In the genomic region with DNA sequence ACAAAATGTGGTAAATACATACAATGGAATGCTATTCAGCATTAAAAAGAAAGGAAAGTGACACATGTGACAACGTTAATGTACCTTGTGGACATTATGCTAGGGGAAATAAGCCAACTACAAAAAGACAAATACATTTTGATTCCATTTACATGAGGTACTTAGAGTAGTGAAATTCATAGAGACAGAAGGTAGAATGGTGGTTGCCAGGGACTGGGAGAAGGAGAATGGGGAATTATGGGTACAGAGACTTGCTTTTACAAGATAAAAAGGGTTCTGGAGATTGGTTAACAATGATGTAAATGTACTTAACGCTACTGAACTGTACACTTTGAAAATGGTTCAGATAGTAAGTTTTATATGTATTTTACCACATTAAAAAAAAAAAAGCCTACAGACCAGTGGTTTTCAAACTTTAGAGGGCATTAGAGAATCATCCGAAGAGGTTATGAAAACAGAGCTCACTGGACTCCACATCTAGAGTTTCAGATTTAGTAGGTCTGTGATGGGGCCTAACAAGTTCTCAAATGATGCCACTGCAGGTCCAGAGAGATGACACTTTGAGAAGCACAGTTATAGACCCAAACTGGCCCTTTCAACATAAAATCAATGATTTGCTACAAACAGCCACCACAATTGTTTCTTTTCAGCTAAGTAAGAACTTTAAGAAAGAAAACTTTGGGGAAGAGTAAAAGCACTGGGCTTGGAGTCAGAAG, we compare ENCODE assay signal across 31 cellular contexts. TPM values are rescaled to one million over a fixed set of nuclear protein-coding genes. Genes with fewer than 3 reads are reported as not detected.
DNase-seq lines count a peak whose midpoint lies in the region; ATAC-seq, FAIRE-seq and TF ChIP-seq lines count a peak whose summit lies in the region.
"Had no signal": no experiment of that assay in that cellular context is flagged by ENCODE, and none has a peak within 500 bp of the region (broad histone marks: within the 10 kb centered on the region; RNA-seq: fewer than 3 reads in every experiment).

No MANE protein-coding gene starts in this region.

- TF ChIP-seq CTCF in MCF 10A (IDR thresholded peaks at IDR 0.05; ENCODE audit: unreplicated experiment) (no peak), breast epithelium (IDR thresholded peaks at IDR 0.05) (no peak), keratinocyte (optimal IDR thresholded peaks at IDR 0.05 in 1 of 3, IDR thresholded peaks at IDR 0.05 in 1 of 3, conservative IDR thresholded peaks at IDR 0.05 in 1 of 3; ENCODE audit: extremely low read depth in 1 of 3, insufficient read depth in 2 of 3, low read length in 3 of 3) (no peak), ovary (IDR thresholded peaks at IDR 0.05) (no peak)

- H3K9me3 Mint-ChIP-seq in MCF 10A (ENCODE audit: unreplicated experiment): no peaks in the 10 kb centered on the region
- H3K9me3 Mint-ChIP-seq in naive thymus-derived CD4-positive, alpha-beta T cell: no peaks in the 10 kb centered on the region
- H3K9me3 Mint-ChIP-seq: CD4-positive, CD25-positive, alpha-beta regulatory T cell; H9; T-helper 2 cell treated with Interferon-gamma antibody and Interleukin-4, amounts not matched to agents 5 μg/mL and 100 μg/mL, for 36 hours had no signal

- no peaks in the 10 kb centered on the region for H4K20me1 ChIP-seq in keratinocyte (ENCODE audit: control insufficient read depth, extremely low read depth, insufficient read depth, low read length)

- TF ChIP-seq EP300 in ovary (IDR thresholded peaks at IDR 0.05): no peak

- no TSS peak for BruUV-seq in MCF 10A (replicated peaks; lab: Mats Ljungman, UMichigan)

- no peak for ATAC-seq in naive thymus-derived CD4-positive, alpha-beta T cell

- POLR2A ChIA-PET in MCF 10A (lab: Yijun Ruan, JAX): interaction anchor here (1.8 to 4.8 kb wide), 2 partner anchors 10 to 12 kb away, joined by 6 to 49 read pairs; partner anchors contain the start of genes ADCY10, DCAF6 and MPC2
- POLR2A ChIA-PET in naive thymus-derived CD4-positive, alpha-beta T cell (lab: Charles Lee): interaction anchor here (0.6 kb wide), 1 partner anchor 464 kb away, joined by 3 read pairs; no protein-coding TSS in a partner anchor

- no peaks in the 10 kb centered on the region for H3K27me3 ChIP-seq in breast epithelium
- H3K27me3 ChIP-seq in keratinocyte (ENCODE audit: control insufficient read depth, extremely low read depth, insufficient read depth, low read length): no peaks in the 10 kb centered on the region
- H3K27me3 ChIP-seq in ovary: no peaks in the 10 kb centered on the region
- no peaks in the 10 kb centered on the region for H3K27me3 ChIP-seq in naive thymus-derived CD4-positive, alpha-beta T cell (ENCODE audit: control insufficient read depth in 2 of 2, insufficient read depth in 2 of 2, low read length in 2 of 2)
- H3K27me3 ChIP-seq: right atrium auricular region, suprapubic skin had no signal

- no peak overlapping the region for H3K9ac ChIP-seq in keratinocyte (ENCODE audit: control insufficient read depth, extremely low read depth, insufficient read depth, low read length)
- H3K9ac ChIP-seq: parathyroid adenoma had no signal

- dilution Hi-C loops in keratinocyte (cut with MboI; ENCODE audit: extremely low pct_ligation_motif_present, low sequenced_read_pairs): no loop called here

- no peak overlapping the region for H3K4me3 Mint-ChIP-seq in MCF 10A (ENCODE audit: unreplicated experiment)
- H3K4me3 Mint-ChIP-seq in naive thymus-derived CD4-positive, alpha-beta T cell: no peak overlapping the region
- H3K4me3 Mint-ChIP-seq: activated naive CD8-positive, alpha-beta T cell; CD4-positive, CD25-positive, alpha-beta regulatory T cell; H9; T-helper 2 cell treated with Interferon-gamma antibody and Interleukin-4, amounts not matched to agents 5 μg/mL and 100 μg/mL, for 36 hours had no signal

- no peak overlapping the region for H2AFZ ChIP-seq in keratinocyte (ENCODE audit: control insufficient read depth, low read length)
- H2AFZ ChIP-seq: parathyroid adenoma had no signal

- FAIRE-seq in keratinocyte (lab: Jason Lieb, UNC): peak; percentile 23
- FAIRE-seq: A204.1, bronchial epithelial cell had no signal

- H3K9me3 ChIP-seq in breast epithelium (no peaks in the 10 kb centered on the region), keratinocyte (ENCODE audit: control insufficient read depth, low read depth, low read length) (no peaks in the 10 kb centered on the region), ovary (no peaks in the 10 kb centered on the region)
- no peaks in the 10 kb centered on the region for H3K9me3 ChIP-seq in naive thymus-derived CD4-positive, alpha-beta T cell (ENCODE audit: control insufficient read depth in 2 of 3, low read length in 3 of 3)
- H3K9me3 ChIP-seq: right atrium auricular region, suprapubic skin had no signal

- no peaks in the 10 kb centered on the region for H3K27me3 Mint-ChIP-seq in MCF 10A (ENCODE audit: insufficient read depth, unreplicated experiment)
- H3K27me3 Mint-ChIP-seq in naive thymus-derived CD4-positive, alpha-beta T cell: no peaks in the 10 kb centered on the region
- H3K27me3 Mint-ChIP-seq: activated naive CD8-positive, alpha-beta T cell; CD4-positive, CD25-positive, alpha-beta regulatory T cell had no signal

- 89 to 95% (median 91%) methylated on average over 3 of the region's 3 CpGs for WGBS in ovary, 3 donors

- H3K27ac ChIP-seq in breast epithelium (no peak overlapping the region), keratinocyte (ENCODE audit: control insufficient read depth, insufficient read depth, low read length) (no peak overlapping the region), ovary (no peak overlapping the region)
- no peak overlapping the region for H3K27ac ChIP-seq in naive thymus-derived CD4-positive, alpha-beta T cell (ENCODE audit: low read depth, low read length)
- H3K27ac ChIP-seq: parathyroid adenoma, right atrium auricular region, suprapubic skin had no signal

- no peaks in the 10 kb centered on the region for H3K36me3 ChIP-seq in breast epithelium
- H3K36me3 ChIP-seq in keratinocyte (ENCODE audit: control insufficient read depth in 2 of 2, extremely low read depth in 1 of 2, insufficient read depth in 2 of 2, low read length in 2 of 2): peaks cover 0 to 2% of the 10 kb centered on the region in 2 experiments
- no peaks in the 10 kb centered on the region for H3K36me3 ChIP-seq in ovary
- H3K36me3 ChIP-seq in naive thymus-derived CD4-positive, alpha-beta T cell (ENCODE audit: control insufficient read depth in 2 of 3, insufficient read depth in 3 of 3, low read length in 3 of 3): peaks cover 0 to 6% (median 0%) of the 10 kb centered on the region in 3 experiments
- H3K36me3 ChIP-seq: right atrium auricular region, suprapubic skin had no signal

- H3K9me1 ChIP-seq in keratinocyte (ENCODE audit: control insufficient read depth, extremely low read depth, insufficient read depth, low read length): no peaks in the 10 kb centered on the region

- H3K27ac Mint-ChIP-seq in MCF 10A (ENCODE audit: low read depth, unreplicated experiment): peak overlapping the region; percentile 80
- H3K27ac Mint-ChIP-seq in naive thymus-derived CD4-positive, alpha-beta T cell: no peak overlapping the region
- H3K27ac Mint-ChIP-seq: activated naive CD8-positive, alpha-beta T cell; CD4-positive, CD25-positive, alpha-beta regulatory T cell; T-helper 2 cell treated with Interferon-gamma antibody and Interleukin-4, amounts not matched to agents 5 μg/mL and 100 μg/mL, for 36 hours had no signal

- intact Hi-C loops in MCF 10A (cut with micrococcal nuclease) (no loop called here), breast epithelium (cut with DNase I; ENCODE audit: low total_unique reads) (no loop called here), ovary (cut with DNase I) (no loop called here)
- intact Hi-C loops in naive thymus-derived CD4-positive, alpha-beta T cell (cut with micrococcal nuclease): no loop called here

- DNase-seq in MCF 10A (ENCODE audit: unreplicated experiment) (no peak), breast epithelium (ENCODE audit: low spot score in 2 of 2) (no peak), OCI-M1 (lab: John Stamatoyannopoulos, UW) (peak; percentile 81), keratinocyte (ENCODE audit: low read depth, low spot score) (no peak), ovary (no peak), C1 segment of cervical spinal cord (lab: John Stamatoyannopoulos, UW) (no peak), LoVo (ENCODE audit: low spot score) (no peak)
- no peak for DNase-seq in naive thymus-derived CD4-positive, alpha-beta T cell
- DNase-seq: activated effector memory CD4-positive, alpha-beta T cell treated with Interleukin-2 at 50 U/mL for 16 hours; activated T-cell treated with anti-CD3 and anti-CD28 coated beads, Interleukin-2, amount 50 U/mL, for 1 hour; anterior cingulate cortex; CD4-positive, CD25-positive, alpha-beta regulatory T cell; foreskin melanocyte; H9; KBM-7; NCI-H1417; NCI-H2029; NCI-H2227 treated with DMSO at 0.1 percent for 48 hours; NCI-H526 treated with DMSO at 0.1 percent for 48 hours; SHP77 treated with DMSO at 0.1 percent for 48 hours; stimulated activated CD4-positive, alpha-beta T cell treated with anti-CD3 and anti-CD28 coated beads, Interleukin-1b, Interleukin-23, amount 100 ng/mL, for 48 hours; stimulated activated naive CD4-positive, alpha-beta T cell treated with Interleukin-2 at 50 U/mL for 16 hours had no signal

- H3K36me3 Mint-ChIP-seq in MCF 10A (ENCODE audit: insufficient read depth, unreplicated experiment): peaks cover 3% of the 10 kb centered on the region
- H3K36me3 Mint-ChIP-seq in naive thymus-derived CD4-positive, alpha-beta T cell: peaks cover 0 to 15% (median 7%) of the 10 kb centered on the region in 5 donors

- TF ChIP-seq POLR2A in breast epithelium (IDR thresholded peaks at IDR 0.05) (no peak), ovary (IDR thresholded peaks at IDR 0.05) (no peak)

- H3K4me2 ChIP-seq in keratinocyte (ENCODE audit: control insufficient read depth, extremely low read depth, insufficient read depth, low read depth, low read length): no peak overlapping the region

- H3K4me3 ChIP-seq in breast epithelium (no peak overlapping the region), keratinocyte (ENCODE audit: control insufficient read depth in 2 of 3, extremely low read depth in 1 of 3, insufficient read depth in 2 of 3, low read depth in 1 of 3, low read length in 3 of 3) (no peak overlapping the region), ovary (no peak overlapping the region)
- H3K4me3 ChIP-seq in naive thymus-derived CD4-positive, alpha-beta T cell (ENCODE audit: low read length): no peak overlapping the region
- H3K4me3 ChIP-seq: right atrium auricular region, suprapubic skin had no signal

- peaks cover 19% of the 10 kb centered on the region for H3K4me1 Mint-ChIP-seq in MCF 10A (ENCODE audit: insufficient read depth, unreplicated experiment)
- peaks cover 7 to 31% (median 16%) of the 10 kb centered on the region in 7 donors for H3K4me1 Mint-ChIP-seq in naive thymus-derived CD4-positive, alpha-beta T cell

- H3K79me2 ChIP-seq in keratinocyte (ENCODE audit: control insufficient read depth, insufficient read depth, low read length): peaks cover 3% of the 10 kb centered on the region

- CTCF ChIA-PET in MCF 10A (lab: Yijun Ruan, JAX): interaction anchor here (0.9 kb wide), 1 partner anchor 136 kb away, joined by 3 read pairs; no protein-coding TSS in a partner anchor
- CTCF ChIA-PET in naive thymus-derived CD4-positive, alpha-beta T cell (lab: Charles Lee): no interaction called here

- H3K4me1 ChIP-seq in breast epithelium: no peaks in the 10 kb centered on the region
- H3K4me1 ChIP-seq in keratinocyte (ENCODE audit: control insufficient read depth, extremely low read depth, insufficient read depth, low read length): peaks cover 11% of the 10 kb centered on the region
- H3K4me1 ChIP-seq in ovary (ENCODE audit: insufficient read depth): no peaks in the 10 kb centered on the region
- no peaks in the 10 kb centered on the region for H3K4me1 ChIP-seq in naive thymus-derived CD4-positive, alpha-beta T cell (ENCODE audit: control insufficient read depth in 2 of 2, insufficient read depth in 2 of 2, low read length in 2 of 2)
- H3K4me1 ChIP-seq: parathyroid adenoma had no signal

RNA-seq across cellular contexts. Expression of gene ADCY10, which starts 9.5 kb away (rescaled TPM):
- total RNA-seq in MCF 10A (2022): 0.12 and 0.35 TPM in 2 replicates
- total RNA-seq in breast epithelium: under 1 TPM; under 0.01 to 0.16 (median 0.15) TPM
- 0.04 to 0.10 TPM in 2 of 3 replicates, not detected in the other for polyA plus RNA-seq in keratinocyte
- polyA plus RNA-seq in keratinocyte (2011; ENCODE audit: low read depth): not detected
- polyA plus RNA-seq in keratinocyte (2011; cell fraction: cytosol; rRNA removed): 0.12 TPM in 1 of 2 replicates, not detected in the other
- polyA plus RNA-seq in keratinocyte (2011; cell fraction: nucleus; rRNA removed): 0.04 TPM in 1 of 2 replicates, not detected in the other
- polyA plus RNA-seq in keratinocyte (2012; ENCODE audit: low replicate concordance): 0.03 TPM in 1 of 2 replicates, not detected in the other
- 0.03 to 0.13 TPM (median 0.13 TPM) in 3 replicates for polyA minus RNA-seq in keratinocyte
- polyA minus RNA-seq in keratinocyte (2011; cell fraction: cytosol; rRNA and poly(A)+ RNA removed): not detected
- polyA minus RNA-seq in keratinocyte (2011; cell fraction: nucleus; rRNA and poly(A)+ RNA removed): not detected in 2 replicates
- total RNA-seq in ovary: under 1 TPM in 4 of 7 donors, not detected in 3; 0.05 to 0.23 (median 0.11) TPM
- polyA plus RNA-seq in ovary: under 1 TPM; 0.05 to 0.07 TPM
- total RNA-seq in naive thymus-derived CD4-positive, alpha-beta T cell: 1 to 10 TPM in 1 of 5 experiments, under 1 TPM in 3, not detected in 1; 0.19 to 1.3 (median 0.49) TPM
- under 1 TPM in 1 of 2 donors, not detected in 1; 0.43 TPM for polyA plus RNA-seq in naive thymus-derived CD4-positive, alpha-beta T cell
- total RNA-seq: activated CD8-positive, alpha-beta memory T cell treated with anti-CD3 and anti-CD28 coated beads for 36 hours; lung microvascular endothelial cell; suprapubic skin had no signal
- polyA plus RNA-seq: CD4-positive, CD25-positive, alpha-beta regulatory T cell had no signal

RNA-seq across cellular contexts. Expression of gene DCAF6, which starts 13.0 kb away (rescaled TPM):
- 57.2 and 60.8 TPM in 2 replicates for total RNA-seq in MCF 10A (2022)
- 10 to 100 TPM; 76.7 to 95.7 (median 84.7) TPM for total RNA-seq in breast epithelium
- 70.0 to 109 TPM (median 78.6 TPM) in 3 replicates for polyA plus RNA-seq in keratinocyte
- polyA plus RNA-seq in keratinocyte (2011; ENCODE audit: low read depth): 92.4 TPM
- polyA plus RNA-seq in keratinocyte (2011; cell fraction: cytosol; rRNA removed): 94.8 and 196 TPM in 2 replicates
- 74.5 and 77.5 TPM in 2 replicates for polyA plus RNA-seq in keratinocyte (2011; cell fraction: nucleus; rRNA removed)
- 33.8 and 54.2 TPM in 2 replicates for polyA plus RNA-seq in keratinocyte (2012; ENCODE audit: low replicate concordance)
- 25.5 to 201 TPM (median 124 TPM) in 3 replicates for polyA minus RNA-seq in keratinocyte
- polyA minus RNA-seq in keratinocyte (2011; cell fraction: cytosol; rRNA and poly(A)+ RNA removed): 54.7 TPM
- polyA minus RNA-seq in keratinocyte (2011; cell fraction: nucleus; rRNA and poly(A)+ RNA removed): 52.5 and 99.5 TPM in 2 replicates
- total RNA-seq in ovary: 10 to 100 TPM; 38.3 to 65.9 (median 44.4) TPM
- 10 to 100 TPM; 32.1 to 51.1 TPM for polyA plus RNA-seq in ovary
- 10 to 100 TPM; 27.4 to 32.7 (median 29.1) TPM for total RNA-seq in naive thymus-derived CD4-positive, alpha-beta T cell
- polyA plus RNA-seq in naive thymus-derived CD4-positive, alpha-beta T cell: 10 to 100 TPM in 1 of 2 donors, 1 to 10 TPM in 1; 8.4 to 12.8 TPM

RNA-seq across cellular contexts. Expression of gene MPC2, which starts 13.4 kb away (rescaled TPM):
- total RNA-seq in MCF 10A (2022) (105 and 108 TPM in 2 replicates), breast epithelium (10 to 100 TPM; 28.8 to 37.0 (median 29.8) TPM), ovary (10 to 100 TPM; 22.1 to 55.2 (median 49.3) TPM)
- polyA plus RNA-seq in keratinocyte (27.1 to 61.6 TPM (median 36.2 TPM) in 3 replicates), ovary (10 to 100 TPM; 45.8 to 91.2 TPM)
- polyA plus RNA-seq in keratinocyte (2011; ENCODE audit: low read depth): 9.5 TPM
- polyA plus RNA-seq in keratinocyte (2011; cell fraction: cytosol; rRNA removed): 33.4 and 47.1 TPM in 2 replicates
- polyA plus RNA-seq in keratinocyte (2011; cell fraction: nucleus; rRNA removed): 9.5 and 17.1 TPM in 2 replicates
- 32.1 and 42.4 TPM in 2 replicates for polyA plus RNA-seq in keratinocyte (2012; ENCODE audit: low replicate concordance)
- polyA minus RNA-seq in keratinocyte: 3.1 to 9.3 TPM (median 9.0 TPM) in 3 replicates
- 25.7 TPM for polyA minus RNA-seq in keratinocyte (2011; cell fraction: cytosol; rRNA and poly(A)+ RNA removed)
- polyA minus RNA-seq in keratinocyte (2011; cell fraction: nucleus; rRNA and poly(A)+ RNA removed): 2.1 TPM in 2 replicates
- total RNA-seq in naive thymus-derived CD4-positive, alpha-beta T cell: 10 to 100 TPM; 28.0 to 47.3 (median 29.7) TPM
- polyA plus RNA-seq in naive thymus-derived CD4-positive, alpha-beta T cell: 10 to 100 TPM; 74.2 to 86.9 TPM
